In genomic region chr6:41006217-41006616, GRCh38 we compare ENCODE assay signal across 8 cellular contexts. TPM values are rescaled to one million over a fixed set of nuclear protein-coding genes. Genes with fewer than 3 reads are reported as not detected.
DNase-seq lines count a peak whose midpoint lies in the region; ATAC-seq and TF ChIP-seq lines count a peak whose summit lies in the region.
"Not testable (repeated sequence)": the region's sequence is repeated elsewhere in the genome, so short reads cannot be mapped to it uniquely, and the experiment has no call there.

No MANE protein-coding gene starts in this region.

- H3K9me3 ChIP-seq in AG04450 (ENCODE audit: control insufficient read depth, insufficient read depth, low read length); effector memory CD4-positive, alpha-beta T cell (ENCODE audit: control insufficient read depth, low read length); left lung: not testable (repeated sequence)

- not testable (repeated sequence) for TF ChIP-seq POLR2A in NB4 (IDR thresholded peaks at IDR 0.05; ENCODE audit: extremely low read depth, insufficient read length)

- H3K4me1 ChIP-seq in effector memory CD4-positive, alpha-beta T cell (ENCODE audit: control insufficient read depth, insufficient read depth, low read length, poor library complexity, severe bottlenecking); left lung: not testable (repeated sequence)

- not testable (repeated sequence) for DNase-seq in AG04450 (ENCODE audit: low read depth, low spot score)
- DNase-seq in NB4 (ENCODE audit: low read depth) (peak; percentile 70), SIG-M5 treated with dmso at 0.1 percent for 504 hours (lab: John Stamatoyannopoulos, UW; ENCODE audit: unreplicated experiment) (peak; percentile 50), activated T-cell treated with anti-CD3 and anti-CD28 coated beads for 4 hours (peak; percentile 45), left lung (peak in 1 of 2 donors; percentile 42)
- peak; percentile 5 to 34 (median 11) for DNase-seq in effector memory CD4-positive, alpha-beta T cell
- peak; percentile 24 to 41 (median 32) for DNase-seq in stimulated activated CD4-positive, alpha-beta T cell treated with anti-CD3 and anti-CD28 coated beads, Interleukin-1b, Interleukin-23, amount 100 ng/mL, for 24 hours (ENCODE audit: low read depth in 4 of 4, low spot score in 1 of 4)

- not testable (repeated sequence) for H3K36me3 ChIP-seq in effector memory CD4-positive, alpha-beta T cell (ENCODE audit: control insufficient read depth, insufficient read depth, low read length); left lung

- intact Hi-C loops in left lung (cut with DNase I): not testable (repeated sequence)

- peaks cover 18% of the 10 kb centered on the region for H3K27me3 ChIP-seq in AG04450 (ENCODE audit: control insufficient read depth, insufficient read depth, low read length)
- not testable (repeated sequence) for H3K27me3 ChIP-seq in effector memory CD4-positive, alpha-beta T cell (replicated peaks; ENCODE audit: control insufficient read depth, insufficient read depth, low read length, poor library complexity, severe bottlenecking)
- peaks cover 0 to 21% of the 10 kb centered on the region in 2 donors for H3K27me3 ChIP-seq in left lung

- ATAC-seq in GM18511 (IDR thresholded peaks at IDR 0.05; ENCODE audit: unreplicated experiment): peak; percentile 68
- peak; percentile 91 for ATAC-seq in left lung

- peak; percentile 59 for TF ChIP-seq CTCF in AG04450 (IDR thresholded peaks at IDR 0.05; ENCODE audit: low read depth, low read length)
- peak; percentile 56 for TF ChIP-seq CTCF in NB4 (IDR thresholded peaks at IDR 0.05; ENCODE audit: low read depth, low read length)
- TF ChIP-seq CTCF in left lung (IDR thresholded peaks at IDR 0.05): peak; percentile 49 to 59

- H3K4me3 ChIP-seq in AG04450 (ENCODE audit: low read depth, low read length); NB4 (ENCODE audit: low read depth, low read length); effector memory CD4-positive, alpha-beta T cell (ENCODE audit: insufficient read depth, low read depth, low read length, poor library complexity, severe bottlenecking); left lung: not testable (repeated sequence)

- CTCF ChIA-PET in AG04450 (lab: Charles Lee): not testable (repeated sequence)

- POLR2A ChIA-PET in AG04450 (lab: Yijun Ruan, JAX): not testable (repeated sequence)

- H3K27ac ChIP-seq in AG04450 (ENCODE audit: low read depth, low read length); effector memory CD4-positive, alpha-beta T cell (ENCODE audit: insufficient read depth, low read length, poor library complexity, severe bottlenecking); left lung: not testable (repeated sequence)

RNA-seq across cellular contexts. Expression of gene UNC5CL, which starts 32.8 kb away (rescaled TPM):
- 0.02 TPM in 2 replicates for polyA plus RNA-seq in AG04450 (2011; rRNA removed)
- not detected in 2 replicates for polyA minus RNA-seq in AG04450 (2011; rRNA and poly(A)+ RNA removed)
- 1 to 10 TPM; 2.3 to 3.1 TPM for total RNA-seq in left lung

RNA-seq across cellular contexts. Expression of gene TSPO2, which starts 36.0 kb away (rescaled TPM):
- not detected in 2 replicates for polyA plus RNA-seq in AG04450 (2011; rRNA removed)
- not detected in 2 replicates for polyA minus RNA-seq in AG04450 (2011; rRNA and poly(A)+ RNA removed)
- total RNA-seq in left lung: not detected

RNA-seq across cellular contexts. Expression of gene APOBEC2, which starts 46.8 kb away (rescaled TPM):
- not detected in 2 replicates for polyA plus RNA-seq in AG04450 (2011; rRNA removed)
- polyA minus RNA-seq in AG04450 (2011; rRNA and poly(A)+ RNA removed): not detected in 2 replicates
- under 1 TPM in 1 of 2 donors, not detected in 1; 0.29 TPM for total RNA-seq in left lung
